In genomic region chr7:92646966-92647625, GRCh38 we compare ENCODE assay signal across 11 cellular contexts. TPM values are rescaled to one million over a fixed set of nuclear protein-coding genes. Genes with fewer than 3 reads are reported as not detected.
A peak's percentile ranks its signal among the peaks of the same experiment; 100 is the strongest.
DNase-seq lines count a peak whose midpoint lies in the region; ATAC-seq lines count a peak whose summit lies in the region.
"Had no signal": no experiment of that assay in that cellular context is flagged by ENCODE, and none has a peak within 500 bp of the region (broad histone marks: within the 10 kb centered on the region; RNA-seq: fewer than 3 reads in every experiment).

No MANE protein-coding gene starts in this region.

- no peak overlapping the region for H3K4me3 ChIP-seq in CD4-positive, alpha-beta memory T cell (ENCODE audit: low read length in 2 of 2)
- H3K4me3 ChIP-seq: ascending aorta, left ventricle myocardium inferior, right atrium auricular region had no signal

- H3K4me1 ChIP-seq in CD4-positive, alpha-beta memory T cell (ENCODE audit: insufficient read depth, low read length) = peaks cover 23% of the 10 kb centered on the region
- H3K4me1 ChIP-seq: ascending aorta had no signal

- H3K9me3 ChIP-seq in CD4-positive, alpha-beta memory T cell (ENCODE audit: control insufficient read depth in 1 of 2, low read length in 2 of 2) = no peaks in the 10 kb centered on the region
- H3K9me3 ChIP-seq: ascending aorta, left ventricle myocardium inferior, right atrium auricular region had no signal

- POLR2A ChIA-PET in CD4-positive, alpha-beta memory T cell (lab: Charles Lee; ENCODE audit: partially characterized antibody) = no interaction called here
- POLR2A ChIA-PET in activated CD4-positive, alpha-beta T cell treated with anti-CD3 and anti-CD28 coated beads, Interleukin-2, amount 10 ng/mL, durations not matched to agents 7 days and 5 days (lab: Charles Lee) = no interaction called here

- no peaks in the 10 kb centered on the region for H3K27me3 ChIP-seq in CD4-positive, alpha-beta memory T cell (ENCODE audit: insufficient read depth, low read length)
- H3K27me3 ChIP-seq: ascending aorta, right atrium auricular region had no signal

- intact Hi-C loops in CD4-positive, alpha-beta memory T cell (cut with micrococcal nuclease) = no loop called here

- peak overlapping the region in 5 of 7 donors; percentile 37 to 87 (median 54) for H3K27ac Mint-ChIP-seq in CD4-positive, alpha-beta memory T cell
- H3K27ac Mint-ChIP-seq in activated CD4-positive, alpha-beta T cell treated with anti-CD3 and anti-CD28 coated beads, Interleukin-2, amount 10 ng/mL, durations not matched to agents 7 days and 5 days = no peak overlapping the region

- peaks cover 35 to 62% (median 45%) of the 10 kb centered on the region in 4 donors for H3K4me1 Mint-ChIP-seq in CD4-positive, alpha-beta memory T cell
- peaks cover 71% of the 10 kb centered on the region for H3K4me1 Mint-ChIP-seq in activated CD4-positive, alpha-beta T cell treated with anti-CD3 and anti-CD28 coated beads, Interleukin-2, amount 10 ng/mL, durations not matched to agents 7 days and 5 days

- no peaks in the 10 kb centered on the region for H3K36me3 ChIP-seq in CD4-positive, alpha-beta memory T cell (ENCODE audit: insufficient read depth, low read length)
- H3K36me3 ChIP-seq: ascending aorta, left ventricle myocardium inferior, right atrium auricular region had no signal

- no peak overlapping the region for H3K4me3 Mint-ChIP-seq in CD4-positive, alpha-beta memory T cell
- no peak overlapping the region for H3K4me3 Mint-ChIP-seq in activated CD4-positive, alpha-beta T cell treated with anti-CD3 and anti-CD28 coated beads, Interleukin-2, amount 10 ng/mL, durations not matched to agents 7 days and 5 days

- ATAC-seq in GM19397 (IDR thresholded peaks at IDR 0.05; ENCODE audit: unreplicated experiment) = peak; percentile 40
- peak; percentile 47 for ATAC-seq in HG03342 (IDR thresholded peaks at IDR 0.05; ENCODE audit: unreplicated experiment)

- H3K27ac ChIP-seq in CD4-positive, alpha-beta memory T cell (ENCODE audit: low read depth, low read length) = no peak overlapping the region
- peak overlapping the region; percentile 75 for H3K27ac ChIP-seq in caudate nucleus (ENCODE audit: low read depth, low read length)
- H3K27ac ChIP-seq: ascending aorta, left ventricle myocardium inferior, right atrium auricular region had no signal

- DNase-seq in CD4-positive, alpha-beta memory T cell = no peak
- DNase-seq in caudate nucleus (lab: John Stamatoyannopoulos, UW) (peak in 5 of 61 donors; percentile 12 to 56 (median 16)), NCI-H1105 (lab: John Stamatoyannopoulos, UW) (no peak), NCI-H2081 (lab: John Stamatoyannopoulos, UW) (no peak), epidermal melanocyte (ENCODE audit: insufficient read length, low spot score) (no peak)
- DNase-seq in activated CD4-positive, alpha-beta T cell treated with anti-CD3 and anti-CD28 coated beads, Interleukin-2, amount 10 ng/mL, durations not matched to agents 7 days and 5 days = no peak
- DNase-seq: left ventricle myocardium inferior had no signal

- no peaks in the 10 kb centered on the region for H3K27me3 Mint-ChIP-seq in CD4-positive, alpha-beta memory T cell
- H3K27me3 Mint-ChIP-seq in activated CD4-positive, alpha-beta T cell treated with anti-CD3 and anti-CD28 coated beads, Interleukin-2, amount 10 ng/mL, durations not matched to agents 7 days and 5 days = no peaks in the 10 kb centered on the region

- CTCF ChIA-PET in CD4-positive, alpha-beta memory T cell (lab: Charles Lee; ENCODE audit: partially characterized antibody) = no interaction called here
- CTCF ChIA-PET in activated CD4-positive, alpha-beta T cell treated with anti-CD3 and anti-CD28 coated beads, Interleukin-2, amount 10 ng/mL, durations not matched to agents 7 days and 5 days (lab: Charles Lee) = interaction anchor here (1.4 kb wide), 1 partner anchor 176 kb away, joined by 3 read pairs; no protein-coding TSS in a partner anchor

- peaks cover 0 to 4% of the 10 kb centered on the region in 2 donors for H3K36me3 Mint-ChIP-seq in CD4-positive, alpha-beta memory T cell
- peaks cover 48% of the 10 kb centered on the region for H3K36me3 Mint-ChIP-seq in activated CD4-positive, alpha-beta T cell treated with anti-CD3 and anti-CD28 coated beads, Interleukin-2, amount 10 ng/mL, durations not matched to agents 7 days and 5 days (ENCODE audit: low read depth)

- H3K9me3 Mint-ChIP-seq in CD4-positive, alpha-beta memory T cell = peaks cover 0 to 2% (median 0%) of the 10 kb centered on the region in 8 donors
- H3K9me3 Mint-ChIP-seq in activated CD4-positive, alpha-beta T cell treated with anti-CD3 and anti-CD28 coated beads, Interleukin-2, amount 10 ng/mL, durations not matched to agents 7 days and 5 days = peaks cover 3% of the 10 kb centered on the region

RNA-seq across cellular contexts. Expression of gene FAM133B, which starts 56.9 kb away (rescaled TPM):
- 10 to 100 TPM; 37.1 to 43.7 TPM for total RNA-seq in CD4-positive, alpha-beta memory T cell
- 10 to 100 TPM; 13.2 to 23.6 TPM for polyA plus RNA-seq in CD4-positive, alpha-beta memory T cell
- 10 to 100 TPM; 30.3 to 34.0 TPM for total RNA-seq in activated CD4-positive, alpha-beta T cell treated with anti-CD3 and anti-CD28 coated beads, Interleukin-2, amount 10 ng/mL, durations not matched to agents 7 days and 5 days
